In the genomic region with DNA sequence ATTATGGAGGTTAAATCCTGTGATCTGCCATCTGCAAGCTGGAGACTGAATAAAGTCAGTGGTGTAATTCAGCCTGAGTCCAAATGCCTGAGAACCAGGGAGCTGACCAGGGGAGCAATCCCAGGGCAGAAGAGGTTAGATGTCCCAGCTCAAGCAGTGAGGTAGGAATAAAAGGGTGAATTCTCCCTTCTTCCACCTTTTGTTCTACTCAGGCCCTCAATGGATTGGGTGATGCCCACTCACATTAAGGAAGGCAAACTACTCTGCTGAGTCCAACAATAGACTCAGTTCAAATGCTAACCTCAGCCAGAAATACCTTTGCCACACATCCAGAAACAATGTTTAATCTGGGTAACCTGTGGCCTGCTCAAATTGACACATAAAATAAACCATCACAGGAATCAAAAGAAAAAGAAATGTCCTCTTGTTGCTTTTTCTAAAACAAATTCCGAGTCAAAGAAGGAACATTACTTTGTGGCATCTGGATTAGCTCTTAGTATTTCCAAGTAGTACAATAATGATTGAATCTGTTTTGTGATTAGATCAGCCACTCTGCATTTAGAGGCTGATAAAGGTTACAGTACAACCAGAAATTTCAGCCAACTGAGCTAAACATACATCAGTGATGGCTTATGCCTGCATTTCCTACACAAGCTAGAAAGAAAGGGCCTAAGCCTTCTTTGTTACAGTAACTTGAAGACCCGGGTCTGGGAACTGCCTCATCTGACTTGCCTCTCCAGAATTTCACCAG, we compare ENCODE assay signal across 14 cellular contexts. TPM values are rescaled to one million over a fixed set of nuclear protein-coding genes. Genes with fewer than 3 reads are reported as not detected.
"Had no signal": no experiment of that assay in that cellular context is flagged by ENCODE, and none has a peak within 500 bp of the region (broad histone marks: within the 10 kb centered on the region; RNA-seq: fewer than 3 reads in every experiment).

No MANE protein-coding gene starts in this region.

- H3K9me3 Mint-ChIP-seq: T-helper 2 cell treated with Interferon-gamma antibody and Interleukin-4, amounts not matched to agents 5 μg/mL and 100 μg/mL, for 36 hours had no signal

- H3K36me3 Mint-ChIP-seq: activated naive CD8-positive, alpha-beta T cell treated with anti-CD3 and anti-CD28 coated beads, Interleukin-2, amount 10 ng/mL, durations not matched to agents 7 days and 5 days had no signal

- H3K27ac Mint-ChIP-seq: activated naive CD8-positive, alpha-beta T cell treated with anti-CD3 and anti-CD28 coated beads, Interleukin-2, amount 10 ng/mL, durations not matched to agents 7 days and 5 days; T-helper 2 cell treated with Interferon-gamma antibody and Interleukin-4, amounts not matched to agents 5 μg/mL and 100 μg/mL, for 36 hours had no signal

- H3K4me3 Mint-ChIP-seq: activated naive CD8-positive, alpha-beta T cell treated with anti-CD3 and anti-CD28 coated beads, Interleukin-2, amount 10 ng/mL, durations not matched to agents 7 days and 5 days; T-helper 2 cell treated with Interferon-gamma antibody and Interleukin-4, amounts not matched to agents 5 μg/mL and 100 μg/mL, for 36 hours had no signal

- H3K4me1 Mint-ChIP-seq: activated naive CD8-positive, alpha-beta T cell treated with anti-CD3 and anti-CD28 coated beads, Interleukin-2, amount 10 ng/mL, durations not matched to agents 7 days and 5 days had no signal

- DNase-seq: activated CD4-positive, CD25-positive, alpha-beta regulatory T cell treated with anti-CD3 and anti-CD28 coated beads, Interleukin-2, amount 50 U/mL, for 72 hours; activated naive CD4-positive, alpha-beta T cell; activated naive CD8-positive, alpha-beta T cell treated with anti-CD3 and anti-CD28 coated beads, Interleukin-2, amount 10 ng/mL, durations not matched to agents 7 days and 5 days; activated T-cell treated with anti-CD3 and anti-CD28 coated beads for 4 hours; cerebellar nuclear complex; effector CD8-positive, alpha-beta T cell; esophagus squamous epithelium; posterior cingulate gyrus; stimulated activated CD4-positive, alpha-beta T cell treated with anti-CD3 and anti-CD28 coated beads, Interleukin-4, amount 100 ng/mL, for 24 hours; stimulated activated naive CD4-positive, alpha-beta T cell treated with Interleukin-2 at 50 U/mL for 16 hours; substantia nigra had no signal

RNA-seq across cellular contexts. Expression of a gene that starts 43.6 kb away (rescaled TPM):
- total RNA-seq: endothelial cell of umbilical vein, fibroblast of villous mesenchyme had no signal
- polyA plus RNA-seq: endothelial cell of umbilical vein had no signal
